In the genomic region with DNA sequence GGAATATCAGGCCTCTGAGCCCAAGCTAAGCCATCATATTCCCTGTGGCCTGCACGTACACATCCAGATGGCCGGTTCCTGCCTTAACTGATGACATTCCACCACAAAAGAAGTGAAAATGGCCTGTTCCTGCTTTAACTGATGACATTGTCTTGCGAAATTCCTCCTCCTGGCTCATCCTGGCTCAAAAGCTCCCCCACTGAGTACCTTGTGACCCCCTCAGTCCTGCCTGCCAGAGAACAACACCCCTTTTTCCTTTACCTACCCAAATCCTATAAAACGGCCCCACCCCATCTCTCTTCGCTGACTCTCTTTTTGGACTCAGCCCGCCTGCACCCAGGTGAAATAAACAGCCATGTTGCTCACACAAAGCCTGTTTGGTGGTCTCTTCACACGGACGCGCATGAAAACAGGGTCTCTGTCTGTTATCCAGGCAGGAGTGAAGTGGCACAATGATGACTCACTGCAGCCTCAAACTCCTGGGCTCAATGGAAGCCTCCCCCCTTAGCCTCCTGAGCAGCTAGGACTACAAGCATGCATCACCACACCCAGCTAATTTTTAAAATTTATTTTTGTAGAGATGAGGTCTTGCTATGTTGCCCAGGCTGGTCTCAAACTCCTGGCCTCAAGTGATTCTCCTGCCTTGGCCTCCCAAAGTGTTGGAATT, we compare ENCODE assay signal across 3 cellular contexts.
TF ChIP-seq lines count a peak whose summit lies in the region.

No MANE protein-coding gene starts in this region.

TF ChIP-seq in GM23338, 12 proteins besides CTCF, POLR2A, EP300 and RAD21:
- TF ChIP-seq, protein P1, sequence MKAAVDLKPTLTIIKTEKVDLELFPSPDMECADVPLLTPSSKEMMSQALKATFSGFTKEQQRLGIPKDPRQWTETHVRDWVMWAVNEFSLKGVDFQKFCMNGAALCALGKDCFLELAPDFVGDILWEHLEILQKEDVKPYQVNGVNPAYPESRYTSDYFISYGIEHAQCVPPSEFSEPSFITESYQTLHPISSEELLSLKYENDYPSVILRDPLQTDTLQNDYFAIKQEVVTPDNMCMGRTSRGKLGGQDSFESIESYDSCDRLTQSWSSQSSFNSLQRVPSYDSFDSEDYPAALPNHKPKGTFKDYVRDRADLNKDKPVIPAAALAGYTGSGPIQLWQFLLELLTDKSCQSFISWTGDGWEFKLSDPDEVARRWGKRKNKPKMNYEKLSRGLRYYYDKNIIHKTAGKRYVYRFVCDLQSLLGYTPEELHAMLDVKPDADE (IDR thresholded peaks at IDR 0.05): peak; percentile 26; the same call in 1 of the 2 replicates
- peak; percentile 95 for TF ChIP-seq NANOG (IDR thresholded peaks at IDR 0.05; ENCODE audit: borderline replicate concordance)
TF ChIP-seq in GM23338: peak in this region for 2; not testable (repeated sequence) for 10.

TF ChIP-seq in WTC11, 78 proteins besides CTCF, POLR2A, EP300 and RAD21:
- TF ChIP-seq ZNF423 (CRISPR knock-in tag; IDR thresholded peaks at IDR 0.05) (peak; percentile 39; the same call in 1 of the 2 replicates), TEAD1 (CRISPR knock-in tag; IDR thresholded peaks at IDR 0.05) (peak; percentile 91; the same call in 1 of the 2 replicates), MXD4 (CRISPR knock-in tag; IDR thresholded peaks at IDR 0.05; ENCODE audit: borderline replicate concordance) (peak; percentile 32; the same call in 1 of the 2 replicates), SMAD3 (CRISPR knock-in tag; IDR thresholded peaks at IDR 0.05; ENCODE audit: borderline replicate concordance) (0 out of 2 replicates have a peak, but pooled peaks have one; percentile 11)
- TF ChIP-seq, protein P2, sequence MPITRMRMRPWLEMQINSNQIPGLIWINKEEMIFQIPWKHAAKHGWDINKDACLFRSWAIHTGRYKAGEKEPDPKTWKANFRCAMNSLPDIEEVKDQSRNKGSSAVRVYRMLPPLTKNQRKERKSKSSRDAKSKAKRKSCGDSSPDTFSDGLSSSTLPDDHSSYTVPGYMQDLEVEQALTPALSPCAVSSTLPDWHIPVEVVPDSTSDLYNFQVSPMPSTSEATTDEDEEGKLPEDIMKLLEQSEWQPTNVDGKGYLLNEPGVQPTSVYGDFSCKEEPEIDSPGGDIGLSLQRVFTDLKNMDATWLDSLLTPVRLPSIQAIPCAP (CRISPR knock-in tag; IDR thresholded peaks at IDR 0.05): 0 out of 2 replicates have a peak, but pooled peaks have one; percentile 15
- TF ChIP-seq, protein P3, sequence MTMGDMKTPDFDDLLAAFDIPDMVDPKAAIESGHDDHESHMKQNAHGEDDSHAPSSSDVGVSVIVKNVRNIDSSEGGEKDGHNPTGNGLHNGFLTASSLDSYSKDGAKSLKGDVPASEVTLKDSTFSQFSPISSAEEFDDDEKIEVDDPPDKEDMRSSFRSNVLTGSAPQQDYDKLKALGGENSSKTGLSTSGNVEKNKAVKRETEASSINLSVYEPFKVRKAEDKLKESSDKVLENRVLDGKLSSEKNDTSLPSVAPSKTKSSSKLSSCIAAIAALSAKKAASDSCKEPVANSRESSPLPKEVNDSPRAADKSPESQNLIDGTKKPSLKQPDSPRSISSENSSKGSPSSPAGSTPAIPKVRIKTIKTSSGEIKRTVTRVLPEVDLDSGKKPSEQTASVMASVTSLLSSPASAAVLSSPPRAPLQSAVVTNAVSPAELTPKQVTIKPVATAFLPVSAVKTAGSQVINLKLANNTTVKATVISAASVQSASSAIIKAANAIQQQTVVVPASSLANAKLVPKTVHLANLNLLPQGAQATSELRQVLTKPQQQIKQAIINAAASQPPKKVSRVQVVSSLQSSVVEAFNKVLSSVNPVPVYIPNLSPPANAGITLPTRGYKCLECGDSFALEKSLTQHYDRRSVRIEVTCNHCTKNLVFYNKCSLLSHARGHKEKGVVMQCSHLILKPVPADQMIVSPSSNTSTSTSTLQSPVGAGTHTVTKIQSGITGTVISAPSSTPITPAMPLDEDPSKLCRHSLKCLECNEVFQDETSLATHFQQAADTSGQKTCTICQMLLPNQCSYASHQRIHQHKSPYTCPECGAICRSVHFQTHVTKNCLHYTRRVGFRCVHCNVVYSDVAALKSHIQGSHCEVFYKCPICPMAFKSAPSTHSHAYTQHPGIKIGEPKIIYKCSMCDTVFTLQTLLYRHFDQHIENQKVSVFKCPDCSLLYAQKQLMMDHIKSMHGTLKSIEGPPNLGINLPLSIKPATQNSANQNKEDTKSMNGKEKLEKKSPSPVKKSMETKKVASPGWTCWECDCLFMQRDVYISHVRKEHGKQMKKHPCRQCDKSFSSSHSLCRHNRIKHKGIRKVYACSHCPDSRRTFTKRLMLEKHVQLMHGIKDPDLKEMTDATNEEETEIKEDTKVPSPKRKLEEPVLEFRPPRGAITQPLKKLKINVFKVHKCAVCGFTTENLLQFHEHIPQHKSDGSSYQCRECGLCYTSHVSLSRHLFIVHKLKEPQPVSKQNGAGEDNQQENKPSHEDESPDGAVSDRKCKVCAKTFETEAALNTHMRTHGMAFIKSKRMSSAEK (CRISPR knock-in tag; IDR thresholded peaks at IDR 0.05; ENCODE audit: borderline replicate concordance): peak; percentile 41; the same call in 1 of the 2 replicates
- TF ChIP-seq, protein P4, sequence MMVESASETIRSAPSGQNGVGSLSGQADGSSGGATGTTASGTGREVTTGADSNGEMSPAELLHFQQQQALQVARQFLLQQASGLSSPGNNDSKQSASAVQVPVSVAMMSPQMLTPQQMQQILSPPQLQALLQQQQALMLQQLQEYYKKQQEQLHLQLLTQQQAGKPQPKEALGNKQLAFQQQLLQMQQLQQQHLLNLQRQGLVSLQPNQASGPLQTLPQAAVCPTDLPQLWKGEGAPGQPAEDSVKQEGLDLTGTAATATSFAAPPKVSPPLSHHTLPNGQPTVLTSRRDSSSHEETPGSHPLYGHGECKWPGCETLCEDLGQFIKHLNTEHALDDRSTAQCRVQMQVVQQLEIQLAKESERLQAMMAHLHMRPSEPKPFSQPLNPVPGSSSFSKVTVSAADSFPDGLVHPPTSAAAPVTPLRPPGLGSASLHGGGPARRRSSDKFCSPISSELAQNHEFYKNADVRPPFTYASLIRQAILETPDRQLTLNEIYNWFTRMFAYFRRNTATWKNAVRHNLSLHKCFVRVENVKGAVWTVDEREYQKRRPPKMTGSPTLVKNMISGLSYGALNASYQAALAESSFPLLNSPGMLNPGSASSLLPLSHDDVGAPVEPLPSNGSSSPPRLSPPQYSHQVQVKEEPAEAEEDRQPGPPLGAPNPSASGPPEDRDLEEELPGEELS (CRISPR knock-in tag; IDR thresholded peaks at IDR 0.05): 0 out of 2 replicates have a peak, but pooled peaks have one; percentile 48
- TF ChIP-seq, protein P5, sequence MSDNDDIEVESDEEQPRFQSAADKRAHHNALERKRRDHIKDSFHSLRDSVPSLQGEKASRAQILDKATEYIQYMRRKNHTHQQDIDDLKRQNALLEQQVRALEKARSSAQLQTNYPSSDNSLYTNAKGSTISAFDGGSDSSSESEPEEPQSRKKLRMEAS (CRISPR knock-in tag; IDR thresholded peaks at IDR 0.05): peak; percentile 47; the same call in 1 of the 2 replicates

TF ChIP-seq in H1, 55 proteins besides CTCF, POLR2A, EP300 and RAD21:
- TF ChIP-seq CEBPB (IDR thresholded peaks at IDR 0.05; ENCODE audit: low read depth, low read length): peak; percentile 70
- peak; percentile 33 for TF ChIP-seq NANOG (IDR thresholded peaks at IDR 0.05; ENCODE audit: insufficient read depth, low read depth, low read length, poor library complexity, severe bottlenecking)
- TF ChIP-seq TEAD4 (IDR thresholded peaks at IDR 0.05; ENCODE audit: low read depth, low read length): peak; percentile 47; the same call in 1 of the 2 replicates
- 0 out of 2 replicates have a peak, but pooled peaks have one; percentile 50 for TF ChIP-seq KDM1A (IDR thresholded peaks at IDR 0.05; ENCODE audit: borderline replicate concordance, low read length)
